Comparison of ENCODE assay signal across 10 cellular contexts in genomic region chr1:207335695-207336363, GRCh38. TPM values are rescaled to one million over a fixed set of nuclear protein-coding genes. Genes with fewer than 3 reads are reported as not detected.
DNase-seq lines count a peak whose midpoint lies in the region; ATAC-seq and TF ChIP-seq lines count a peak whose summit lies in the region.
"Had no signal": no experiment of that assay in that cellular context is flagged by ENCODE, and none has a peak within 500 bp of the region (broad histone marks: within the 10 kb centered on the region; RNA-seq: fewer than 3 reads in every experiment).

No MANE protein-coding gene starts in this region.

- CTCF ChIA-PET in CD8-positive, alpha-beta T cell (lab: Charles Lee) = interaction anchor here (0.9 to 1.9 kb wide), 5 partner anchors 10 to 252 kb away, joined by 3 to 15 read pairs (median 3); partner anchors contain the start of gene CD55
- CTCF ChIA-PET in activated CD8-positive, alpha-beta T cell treated with anti-CD3 and anti-CD28 coated beads, Interleukin-2, amount 10 ng/mL, durations not matched to agents 7 days and 5 days (lab: Charles Lee) = interaction anchor here (0.6 to 4.3 kb wide), 12 partner anchors 10 to 252 kb away, joined by 3 to 46 read pairs (median 5); partner anchors contain the start of gene CD55

- H3K56ac ChIP-seq in mesendoderm (ENCODE audit: low read length) = no peak overlapping the region

- intact Hi-C loops in CD8-positive, alpha-beta T cell (cut with DNase I, micrococcal nuclease) = loop anchor here in 1 of 2 experiments (1.0 to 2.0 kb wide), 2 partner anchors 15 to 17 kb away; partner anchors contain the start of gene CD55

- peak; percentile 28 for ATAC-seq in CD8-positive, alpha-beta T cell
- peak; percentile 76 for ATAC-seq in GM19324 (IDR thresholded peaks at IDR 0.05; ENCODE audit: low FRiP score, unreplicated experiment)
- peak; percentile 52 for ATAC-seq in HG03175 (IDR thresholded peaks at IDR 0.05; ENCODE audit: unreplicated experiment)
- ATAC-seq in activated CD8-positive, alpha-beta T cell treated with anti-CD3 and anti-CD28 coated beads, Interleukin-2, amount 10 ng/mL, durations not matched to agents 7 days and 5 days = peak; percentile 41
- ATAC-seq: HCT116 had no signal

- no peak overlapping the region for H3K23ac ChIP-seq in mesendoderm (ENCODE audit: low read length)

- H3K27me3 Mint-ChIP-seq in CD8-positive, alpha-beta T cell (ENCODE audit: low read depth) = no peaks in the 10 kb centered on the region
- H3K27me3 Mint-ChIP-seq in activated CD8-positive, alpha-beta T cell treated with anti-CD3 and anti-CD28 coated beads, Interleukin-2, amount 10 ng/mL, durations not matched to agents 7 days and 5 days (ENCODE audit: low read depth) = no peaks in the 10 kb centered on the region

- H3K4me3 ChIP-seq in CD8-positive, alpha-beta T cell (ENCODE audit: low read depth, low read length) = peak overlapping the region; percentile 42
- no peak overlapping the region for H3K4me3 ChIP-seq in mesendoderm (ENCODE audit: low read length)
- H3K4me3 ChIP-seq in H7 (ENCODE audit: insufficient read depth, low read depth, low read length) = no peak overlapping the region
- H3K4me3 ChIP-seq: cardiac muscle cell had no signal

- no peak overlapping the region for H3K4ac ChIP-seq in mesendoderm (ENCODE audit: low read depth, low read length)

- no peak overlapping the region for H2BK5ac ChIP-seq in mesendoderm (ENCODE audit: low read length)

- no peaks in the 10 kb centered on the region for H3K79me2 ChIP-seq in mesendoderm (ENCODE audit: control insufficient read depth, insufficient read depth, low read length)

- peaks cover 64% of the 10 kb centered on the region for H3K4me1 Mint-ChIP-seq in CD8-positive, alpha-beta T cell (ENCODE audit: low read depth)
- H3K4me1 Mint-ChIP-seq in activated CD8-positive, alpha-beta T cell treated with anti-CD3 and anti-CD28 coated beads, Interleukin-2, amount 10 ng/mL, durations not matched to agents 7 days and 5 days (ENCODE audit: low read depth) = peaks cover 64% of the 10 kb centered on the region

- no peak overlapping the region for H4K5ac ChIP-seq in mesendoderm (ENCODE audit: low read length)

- H3K18ac ChIP-seq in mesendoderm (ENCODE audit: low read length) = no peak overlapping the region

- H4K8ac ChIP-seq in mesendoderm (ENCODE audit: low read depth, low read length) = no peak overlapping the region

- peaks cover 17% of the 10 kb centered on the region for H3K9me3 ChIP-seq in CD8-positive, alpha-beta T cell (ENCODE audit: low read length)

- H3K9ac ChIP-seq in mesendoderm (ENCODE audit: low read length) = no peak overlapping the region

- no peak overlapping the region for H3K4me2 ChIP-seq in mesendoderm (ENCODE audit: low read length)

- no peak overlapping the region for H2AK5ac ChIP-seq in mesendoderm (ENCODE audit: low read length)

- H3K27ac Mint-ChIP-seq in CD8-positive, alpha-beta T cell = peak overlapping the region; percentile 89
- H3K27ac Mint-ChIP-seq in activated CD8-positive, alpha-beta T cell treated with anti-CD3 and anti-CD28 coated beads, Interleukin-2, amount 10 ng/mL, durations not matched to agents 7 days and 5 days = peak overlapping the region; percentile 93

- H3K27ac ChIP-seq in CD8-positive, alpha-beta T cell (ENCODE audit: low read depth, low read length) = peak overlapping the region; percentile 37
- H3K27ac ChIP-seq in mesendoderm (ENCODE audit: low read depth, low read length) = no peak overlapping the region
- H3K27ac ChIP-seq: cardiac muscle cell had no signal

- POLR2A ChIA-PET in CD8-positive, alpha-beta T cell (lab: Charles Lee) = interaction anchor here (0.6 to 6.2 kb wide), 8 partner anchors 11 to 383 kb away, joined by 3 to 90 read pairs (median 4); partner anchors contain the start of gene CD55
- POLR2A ChIA-PET in activated CD8-positive, alpha-beta T cell treated with anti-CD3 and anti-CD28 coated beads, Interleukin-2, amount 10 ng/mL, durations not matched to agents 7 days and 5 days (lab: Charles Lee) = interaction anchor here (0.7 to 5.1 kb wide), 6 partner anchors 8 to 247 kb away, joined by 3 to 169 read pairs (median 6); partner anchors contain the start of gene CD55

- H3K4me1 ChIP-seq in CD8-positive, alpha-beta T cell (ENCODE audit: insufficient read depth, low read length) = peaks cover 58% of the 10 kb centered on the region
- no peaks in the 10 kb centered on the region for H3K4me1 ChIP-seq in mesendoderm (ENCODE audit: control insufficient read depth, low read depth, low read length)

- H3K36me3 Mint-ChIP-seq in CD8-positive, alpha-beta T cell = peaks cover 82% of the 10 kb centered on the region
- H3K36me3 Mint-ChIP-seq in activated CD8-positive, alpha-beta T cell treated with anti-CD3 and anti-CD28 coated beads, Interleukin-2, amount 10 ng/mL, durations not matched to agents 7 days and 5 days (ENCODE audit: low read depth) = peaks cover 93% of the 10 kb centered on the region

- H3K4me3 Mint-ChIP-seq in CD8-positive, alpha-beta T cell = peak overlapping the region; percentile 59
- H3K4me3 Mint-ChIP-seq in activated CD8-positive, alpha-beta T cell treated with anti-CD3 and anti-CD28 coated beads, Interleukin-2, amount 10 ng/mL, durations not matched to agents 7 days and 5 days = peak overlapping the region; percentile 50

- DNase-seq in CD8-positive, alpha-beta T cell = peak in 1 of 7 experiments; percentile 21
- DNase-seq in activated CD8-positive, alpha-beta T cell treated with anti-CD3 and anti-CD28 coated beads, Interleukin-2, amount 10 ng/mL, durations not matched to agents 7 days and 5 days = no peak
- DNase-seq in mesendoderm (peak; percentile 42), NCI-H345 treated with DMSO at 0.1 percent for 48 hours (lab: John Stamatoyannopoulos, UW; ENCODE audit: unreplicated experiment) (no peak), H7 (no peak), NCI-H526 (lab: John Stamatoyannopoulos, UW) (no peak)

- H2BK120ac ChIP-seq in mesendoderm (ENCODE audit: low read depth, low read length) = no peak overlapping the region

- no peak overlapping the region for H2BK15ac ChIP-seq in mesendoderm (replicated peaks; ENCODE audit: low read depth)

- peaks cover 25% of the 10 kb centered on the region for H3K36me3 ChIP-seq in CD8-positive, alpha-beta T cell (ENCODE audit: insufficient read depth, low read length)
- H3K36me3 ChIP-seq in mesendoderm (ENCODE audit: control insufficient read depth, insufficient read depth, low read length) (peaks cover 6% of the 10 kb centered on the region), H7 (replicated peaks; ENCODE audit: control insufficient read depth, insufficient read depth, low read length) (peaks cover 2% of the 10 kb centered on the region)

- H3K27me3 ChIP-seq in CD8-positive, alpha-beta T cell (ENCODE audit: insufficient read depth, low read length) = no peaks in the 10 kb centered on the region
- H3K27me3 ChIP-seq in mesendoderm (ENCODE audit: insufficient read depth, low read length, poor library complexity) (no peaks in the 10 kb centered on the region), H7 (ENCODE audit: control insufficient read depth, insufficient read depth, low read length) (no peaks in the 10 kb centered on the region)
- H3K27me3 ChIP-seq: cardiac muscle cell had no signal

- no peak for TF ChIP-seq CTCF in CD8-positive, alpha-beta T cell (IDR thresholded peaks at IDR 0.05)

- H3K9me3 Mint-ChIP-seq in CD8-positive, alpha-beta T cell = peaks cover 26% of the 10 kb centered on the region
- peaks cover 47% of the 10 kb centered on the region for H3K9me3 Mint-ChIP-seq in activated CD8-positive, alpha-beta T cell treated with anti-CD3 and anti-CD28 coated beads, Interleukin-2, amount 10 ng/mL, durations not matched to agents 7 days and 5 days (ENCODE audit: insufficient read depth)

- H3K79me1 ChIP-seq in mesendoderm (ENCODE audit: low read length) = no peaks in the 10 kb centered on the region

- WGBS in mesendoderm (ENCODE audit: extremely low coverage, insufficient coverage, low lambda C conversion rate) = no CpG with 5 or more reads among the region's 6 CpGs

RNA-seq across cellular contexts. Expression of gene CD55, which starts 14.4 kb away (rescaled TPM):
- 100 to 1,000 TPM; 256 to 261 TPM for total RNA-seq in CD8-positive, alpha-beta T cell
- 10 to 100 TPM; 82.1 to 85.5 TPM for total RNA-seq in activated CD8-positive, alpha-beta T cell treated with anti-CD3 and anti-CD28 coated beads, Interleukin-2, amount 10 ng/mL, durations not matched to agents 7 days and 5 days
- polyA plus RNA-seq in mesendoderm (2013, experiment 1 of 2) = 31.6 TPM
- 32.3 TPM for polyA plus RNA-seq in mesendoderm (2013, experiment 2 of 2)
- 15.8 and 30.5 TPM in 2 replicates for total RNA-seq in H7 (2014; rRNA removed; shearing (Covaris generic))
